26 cellular contexts compared by ENCODE assay signal in the genomic region with DNA sequence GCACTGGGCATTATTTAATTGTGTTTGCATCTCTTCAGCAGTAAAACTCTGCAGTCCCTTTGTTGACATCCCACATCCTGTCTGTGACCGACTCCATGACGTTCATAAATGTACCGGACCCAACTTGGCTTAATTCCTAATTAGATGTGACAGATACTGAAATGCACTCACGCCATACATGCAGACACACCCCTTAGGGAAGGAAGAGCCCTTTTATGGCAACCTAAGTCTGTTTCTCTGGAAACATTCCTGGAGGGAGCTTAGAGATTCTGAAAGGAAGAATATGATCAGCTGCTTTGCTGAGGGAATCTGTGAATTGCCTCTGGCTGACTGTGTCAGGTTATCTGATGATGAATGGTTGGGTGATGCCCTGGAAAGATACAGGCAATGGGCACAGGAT. TPM values are rescaled to one million over a fixed set of nuclear protein-coding genes. Genes with fewer than 3 reads are reported as not detected.
DNase-seq lines count a peak whose midpoint lies in the region; ATAC-seq and TF ChIP-seq lines count a peak whose summit lies in the region.
"Had no signal": no experiment of that assay in that cellular context is flagged by ENCODE, and none has a peak within 500 bp of the region (broad histone marks: within the 10 kb centered on the region; RNA-seq: fewer than 3 reads in every experiment).

No MANE protein-coding gene starts in this region.

- H2BK12ac ChIP-seq in mesenchymal stem cell (ENCODE audit: low read length in 2 of 2): no peak overlapping the region

- H2BK5ac ChIP-seq in IMR-90 (ENCODE audit: low read depth, low read length, poor library complexity, severe bottlenecking) (no peak overlapping the region), mesenchymal stem cell (ENCODE audit: low read depth, low read length, poor library complexity, severe bottlenecking) (no peak overlapping the region)

- H2AK5ac ChIP-seq in IMR-90 (ENCODE audit: low read depth, low read length) (no peak overlapping the region), mesenchymal stem cell (ENCODE audit: low read length, severe bottlenecking) (no peak overlapping the region)

- no peak overlapping the region for H4K5ac ChIP-seq in IMR-90 (ENCODE audit: low read depth, low read length)

- TF ChIP-seq POLR2A in IMR-90 (IDR thresholded peaks at IDR 0.05; ENCODE audit: low read depth, low read length): no peak
- no peak for TF ChIP-seq POLR2A in esophagus muscularis mucosa (IDR thresholded peaks at IDR 0.05; ENCODE audit: low read depth)

- peak overlapping the region; percentile 63 for H2AFZ ChIP-seq in IMR-90 (replicated peaks; ENCODE audit: low read length, poor library complexity)
- H2AFZ ChIP-seq in mesenchymal stem cell (ENCODE audit: low read depth, low read length): no peak overlapping the region
- H2AFZ ChIP-seq: GM23248 had no signal

- H3K9me1 ChIP-seq in IMR-90 (ENCODE audit: insufficient read depth, low read length): peaks cover 3% of the 10 kb centered on the region; the same call in 1 of the 2 replicates

- H3K27me3 Mint-ChIP-seq in type B pancreatic cell: no peaks in the 10 kb centered on the region
- H3K27me3 Mint-ChIP-seq: IgD-negative memory B cell had no signal

- H4K20me1 ChIP-seq in IMR-90 (ENCODE audit: insufficient read depth, low read length): no peaks in the 10 kb centered on the region

- H3K36me3 Mint-ChIP-seq in type B pancreatic cell: peaks cover 13% of the 10 kb centered on the region
- H3K36me3 Mint-ChIP-seq: IgD-negative memory B cell, T-cell had no signal

- intact Hi-C loops in IMR-90 (cut with micrococcal nuclease) (no loop called here), esophagus muscularis mucosa (cut with DNase I) (no loop called here)

- H3K79me1 ChIP-seq in IMR-90 (ENCODE audit: low read depth in 1 of 2, low read length in 2 of 2) (no peaks in the 10 kb centered on the region), mesenchymal stem cell (replicated peaks; ENCODE audit: low read length, poor library complexity, severe bottlenecking) (peaks cover 8% of the 10 kb centered on the region)

- H3K9me3 ChIP-seq in IMR-90 (ENCODE audit: control insufficient read depth, insufficient read depth, low read length) (no peaks in the 10 kb centered on the region), esophagus muscularis mucosa (no peaks in the 10 kb centered on the region), mesenchymal stem cell (ENCODE audit: control insufficient read depth, low read length) (no peaks in the 10 kb centered on the region)
- H3K9me3 ChIP-seq: MG63, Peyer's patch had no signal

- TF ChIP-seq CTCF in IMR-90 (conservative IDR thresholded peaks at IDR 0.05; ENCODE audit: low read depth, low read length) (no peak), esophagus muscularis mucosa (IDR thresholded peaks at IDR 0.05) (no peak), type B pancreatic cell (conservative IDR thresholded peaks at IDR 0.05) (no peak)

- H4K8ac ChIP-seq in IMR-90 (ENCODE audit: low read depth in 2 of 2, low read length in 2 of 2) (0 out of 4 replicates have a peak overlapping the region, but pooled peaks of 1 of the 2 experiments have one; percentile 22), mesenchymal stem cell (ENCODE audit: low read length) (no peak overlapping the region)

- H3K14ac ChIP-seq in IMR-90 (replicated peaks; ENCODE audit: low read depth, low read length): no peak overlapping the region
- H3K14ac ChIP-seq in mesenchymal stem cell (ENCODE audit: low read length in 2 of 2): no peak overlapping the region

- dilution Hi-C loops in IMR-90 (cut with HindIII; ENCODE audit: low sequenced_read_pairs, unreplicated experiment): no loop called here

- H3K4ac ChIP-seq in IMR-90 (ENCODE audit: low read depth, low read length) (no peak overlapping the region), mesenchymal stem cell (ENCODE audit: low read depth in 1 of 2, low read length in 2 of 2) (no peak overlapping the region)

- WGBS in IMR-90 (ENCODE audit: extremely low coverage in 2 of 2, insufficient read length in 1 of 2), 2 experiments: 0% methylated on average over 2 of the region's 4 CpGs; no CpG with 5 or more reads in 1 of the 2 experiments
- 58% methylated on average over 4 of the region's 4 CpGs for WGBS in esophagus muscularis mucosa
- 69% methylated on average over 4 of the region's 4 CpGs for WGBS in mesenchymal stem cell

- no peaks in the 10 kb centered on the region for H3K27me3 ChIP-seq in IMR-90 (ENCODE audit: control insufficient read depth, insufficient read depth, low read length)
- H3K27me3 ChIP-seq in esophagus muscularis mucosa: no peaks in the 10 kb centered on the region
- no peaks in the 10 kb centered on the region for H3K27me3 ChIP-seq in mesenchymal stem cell (ENCODE audit: control insufficient read depth in 1 of 2, insufficient read depth in 1 of 2, low read length in 2 of 2)
- H3K27me3 ChIP-seq: MG63, Peyer's patch had no signal

- H3K27ac ChIP-seq in IMR-90 (ENCODE audit: insufficient read depth, low read length) (no peak overlapping the region), esophagus muscularis mucosa (replicated peaks in 1 of 4) (peak overlapping the region; percentile 21 to 64 (median 48)), mesenchymal stem cell (ENCODE audit: low read length, poor library complexity, severe bottlenecking) (no peak overlapping the region)
- H3K27ac ChIP-seq: GM23248, HL-60, Peyer's patch, SK-N-MC had no signal

- TF ChIP-seq EP300 in esophagus muscularis mucosa (IDR thresholded peaks at IDR 0.05): no peak

- no peak overlapping the region for H3K9ac ChIP-seq in IMR-90 (ENCODE audit: low read depth, low read length)
- no peak overlapping the region for H3K9ac ChIP-seq in mesenchymal stem cell (ENCODE audit: low read length)
- H3K9ac ChIP-seq: GM23248 had no signal

- H2BK15ac ChIP-seq in IMR-90 (ENCODE audit: low read depth, low read length) (no peak overlapping the region), mesenchymal stem cell (ENCODE audit: low read depth, poor library complexity, severe bottlenecking) (no peak overlapping the region)

- no peak for TF ChIP-seq RAD21 in IMR-90 (IDR thresholded peaks at IDR 0.05; ENCODE audit: low read length)

- no peak overlapping the region for H3K4me2 ChIP-seq in IMR-90 (ENCODE audit: low read depth, low read length)
- no peak overlapping the region for H3K4me2 ChIP-seq in mesenchymal stem cell (ENCODE audit: low read length, poor library complexity, severe bottlenecking)

- in situ Hi-C loops in IMR-90 (cut with MboI; ENCODE audit: low sequenced_read_pairs): no loop called here

- no peak overlapping the region for H3K4me3 ChIP-seq in IMR-90 (ENCODE audit: insufficient read depth, low read depth, low read length)
- no peak overlapping the region for H3K4me3 ChIP-seq in esophagus muscularis mucosa
- H3K4me3 ChIP-seq in mesenchymal stem cell (ENCODE audit: insufficient read depth in 1 of 2, low read depth in 1 of 2, low read length in 2 of 2): no peak overlapping the region
- H3K4me3 ChIP-seq: GM23248, MG63, Peyer's patch, SK-N-MC had no signal

- H2BK120ac ChIP-seq in IMR-90 (ENCODE audit: low read depth, low read length) (no peak overlapping the region), mesenchymal stem cell (ENCODE audit: low read depth, low read length) (no peak overlapping the region)

- CTCF ChIA-PET in IMR-90 (lab: Yijun Ruan, JAX): interaction anchor here (1.0 kb wide), 1 partner anchor 66 kb away, joined by 4 read pairs; no protein-coding TSS in a partner anchor

- DNase-seq in IMR-90 (no peak), esophagus muscularis mucosa (ENCODE audit: extremely low spot score) (no peak), mesenchymal stem cell (peak; percentile 49), type B pancreatic cell (ENCODE audit: extremely low spot score, unreplicated experiment) (no peak), NCI-H2081 treated with DMSO at 0.1 percent for 48 hours (lab: John Stamatoyannopoulos, UW) (no peak)
- no peak for DNase-seq in activated T-cell treated with anti-CD3 and anti-CD28 coated beads, Interleukin-2, amount 50 U/mL, for 1 hour
- DNase-seq in activated CD4-positive, alpha-beta T cell treated with anti-CD3 and anti-CD28 coated beads for 1 hour: no peak
- DNase-seq: AML-193, DND-41, GM23248, Karpas-422, MG63, NCI-H1092, NCI-H1436 treated with DMSO at 0.1 percent for 48 hours, NCI-H2081, Peyer's patch, T-cell had no signal

- POLR2A ChIA-PET in IMR-90 (lab: Charles Lee; ENCODE audit: unreplicated experiment): no interaction called here

- H4K91ac ChIP-seq in IMR-90 (ENCODE audit: insufficient read depth, low read depth, low read length) (no peak overlapping the region), mesenchymal stem cell (ENCODE audit: low read length) (no peak overlapping the region)

- 0 out of 2 replicates have a peak, but pooled peaks cover 2% of the 10 kb centered on the region for H3K4me1 ChIP-seq in IMR-90 (ENCODE audit: control insufficient read depth, insufficient read depth, low read length)
- peaks cover 0 to 41% (median 28%) of the 10 kb centered on the region in 4 donors for H3K4me1 ChIP-seq in esophagus muscularis mucosa
- no peaks in the 10 kb centered on the region for H3K4me1 ChIP-seq in mesenchymal stem cell (ENCODE audit: control insufficient read depth, insufficient read depth, low read depth, low read length)
- H3K4me1 ChIP-seq: Peyer's patch had no signal

- H3K4me1 Mint-ChIP-seq in type B pancreatic cell (ENCODE audit: unreplicated experiment): peaks cover 16% of the 10 kb centered on the region
- H3K4me1 Mint-ChIP-seq: CD14-positive monocyte, T-cell had no signal

- H3K4me3 Mint-ChIP-seq in type B pancreatic cell: no peak overlapping the region
- H3K4me3 Mint-ChIP-seq: CD14-positive monocyte, IgD-negative memory B cell, T-cell had no signal

- BruUV-seq in IMR-90 (replicated peaks; lab: Mats Ljungman, UMichigan): no TSS peak

- H3K9me3 Mint-ChIP-seq in type B pancreatic cell: no peaks in the 10 kb centered on the region
- H3K9me3 Mint-ChIP-seq: T-cell had no signal

- peaks cover 20% of the 10 kb centered on the region for H3K36me3 ChIP-seq in IMR-90 (ENCODE audit: control insufficient read depth, insufficient read depth, low read length)
- peaks cover 0 to 21% (median 17%) of the 10 kb centered on the region in 4 donors for H3K36me3 ChIP-seq in esophagus muscularis mucosa
- peaks cover 27 to 82% of the 10 kb centered on the region in 2 experiments for H3K36me3 ChIP-seq in mesenchymal stem cell (ENCODE audit: control insufficient read depth in 1 of 2, insufficient read depth in 2 of 2, low read depth in 1 of 2, low read length in 2 of 2)

- H3K18ac ChIP-seq in IMR-90 (ENCODE audit: low read depth, low read length): no peak overlapping the region
- H3K18ac ChIP-seq in mesenchymal stem cell (ENCODE audit: low read depth in 1 of 2, low read length in 2 of 2): no peak overlapping the region

- no peak overlapping the region for H2BK20ac ChIP-seq in IMR-90 (ENCODE audit: low read depth, low read length)

- H3K56ac ChIP-seq in IMR-90 (ENCODE audit: extremely low read depth, insufficient read depth, low read length): no peak overlapping the region

- ATAC-seq in IMR-90 (ENCODE audit: low read depth) (no peak), GM21367 (IDR thresholded peaks at IDR 0.05; ENCODE audit: unreplicated experiment) (no peak)
- ATAC-seq: HCT116, Right ventricle myocardium inferior, T-cell had no signal

- H3K23ac ChIP-seq in IMR-90 (ENCODE audit: low read depth, low read length) (0 out of 2 replicates have a peak overlapping the region, but pooled peaks have one; percentile 11), mesenchymal stem cell (ENCODE audit: low read length in 2 of 2) (no peak overlapping the region)

- H2AK9ac ChIP-seq in IMR-90 (replicated peaks; ENCODE audit: low read depth, low read length, poor library complexity): peak overlapping the region; percentile 74

- peak overlapping the region; percentile 17 for H3K27ac Mint-ChIP-seq in type B pancreatic cell
- H3K27ac Mint-ChIP-seq: CD14-positive monocyte, IgD-negative memory B cell, T-cell had no signal

RNA-seq across cellular contexts. Expression of a gene that starts 33.4 kb away (rescaled TPM):
- total RNA-seq in IMR-90 (2012; rRNA removed): 0.54 and 1.1 TPM in 2 replicates
- 0.46 and 0.58 TPM in 2 replicates for polyA plus RNA-seq in IMR-90 (2012; rRNA removed)
- polyA plus RNA-seq in IMR-90 (2012; cell fraction: cytosol; rRNA removed): 0.25 and 0.28 TPM in 2 replicates
- 0.59 and 0.64 TPM in 2 replicates for polyA plus RNA-seq in IMR-90 (2012; cell fraction: nucleus; rRNA removed; ENCODE audit: low replicate concordance)
- total RNA-seq in esophagus muscularis mucosa: 10 to 100 TPM; 14.4 to 34.5 (median 20.8) TPM
- polyA plus RNA-seq in mesenchymal stem cell (2013, experiment 1 of 2): 5.6 TPM
- 5.6 TPM for polyA plus RNA-seq in mesenchymal stem cell (2013, experiment 2 of 2)
- total RNA-seq in type B pancreatic cell (ENCODE audit: low replicate concordance): 5.8 and 8.1 TPM in 2 replicates
- total RNA-seq: HT1080, NCI-H460 had no signal
- polyA plus RNA-seq: IgD-negative memory B cell had no signal

Comparison
In these comparisons a context has a peak if more than half of its experiments do, and no peak if none do; other contexts are left out.
1. H3K27ac ChIP-seq: peak in esophagus muscularis mucosa (4 of 4); none in IMR-90 (single experiment) and mesenchymal stem cell (single experiment).